In the genomic region with DNA sequence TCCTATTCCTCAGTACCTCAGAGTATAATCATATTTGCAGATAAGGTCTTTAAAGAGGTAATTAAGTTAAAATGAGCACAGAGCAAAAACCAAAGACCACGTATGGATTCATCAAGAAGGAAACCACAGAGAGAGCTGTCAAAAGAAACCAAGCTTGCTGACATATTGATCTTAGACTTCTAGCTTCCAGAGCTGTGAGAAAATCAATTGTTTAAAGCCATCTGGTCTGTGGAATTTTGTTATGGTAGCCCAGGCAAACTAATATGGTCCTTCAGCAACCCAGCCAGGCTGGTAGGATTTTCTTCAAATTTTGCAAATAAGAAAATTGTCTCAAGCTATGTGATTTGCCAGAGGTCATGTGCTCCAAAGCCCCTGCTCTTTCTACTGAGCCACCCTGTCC, we compare ENCODE assay signal across 16 cellular contexts.
"Had no signal": no experiment of that assay in that cellular context is flagged by ENCODE, and none has a peak within 500 bp of the region (broad histone marks: within the 10 kb centered on the region; RNA-seq: fewer than 3 reads in every experiment).

No MANE protein-coding gene starts in this region.

- H3K9me3 Mint-ChIP-seq: memory B cell; natural killer cell; stimulated activated effector memory CD8-positive, alpha-beta T cell treated with anti-CD3 and anti-CD28 coated beads, Interleukin-12 subunit alpha, Interleukin-12 subunit beta, amount 100 ng/mL, for 72 hours had no signal

- DNase-seq: dermis blood vessel endothelial cell; effector memory CD4-positive, alpha-beta T cell; head of caudate nucleus; left ventricle myocardium superior; natural killer cell; occipital lobe; ovary; sigmoid colon; stimulated activated CD4-positive, alpha-beta T cell treated with anti-CD3 and anti-CD28 coated beads, Interleukin-2, amount 100 ng/mL, for 24 hours; stimulated activated CD4-positive, alpha-beta T cell treated with anti-CD3 and anti-CD28 coated beads, Interleukin-4, amount 100 ng/mL, for 24 hours; stimulated activated naive CD4-positive, alpha-beta T cell treated with Interleukin-2 at 50 U/mL for 16 hours; stomach; thyroid gland; trophoblast cell had no signal

- H3K4me3 Mint-ChIP-seq: memory B cell; natural killer cell; stimulated activated effector memory CD8-positive, alpha-beta T cell treated with anti-CD3 and anti-CD28 coated beads, Interleukin-12 subunit alpha, Interleukin-12 subunit beta, amount 100 ng/mL, for 72 hours had no signal

- ATAC-seq: left ventricle myocardium superior; natural killer cell; stimulated activated effector memory CD8-positive, alpha-beta T cell treated with anti-CD3 and anti-CD28 coated beads, Interleukin-12 subunit alpha, Interleukin-12 subunit beta, amount 100 ng/mL, for 72 hours had no signal

- H3K36me3 Mint-ChIP-seq: memory B cell; natural killer cell; stimulated activated effector memory CD8-positive, alpha-beta T cell treated with anti-CD3 and anti-CD28 coated beads, Interleukin-12 subunit alpha, Interleukin-12 subunit beta, amount 100 ng/mL, for 72 hours had no signal

- H3K27me3 Mint-ChIP-seq: memory B cell had no signal

- H3K27ac Mint-ChIP-seq: memory B cell, natural killer cell had no signal
